Comparison of ENCODE assay signal across 8 cellular contexts in the genomic region with DNA sequence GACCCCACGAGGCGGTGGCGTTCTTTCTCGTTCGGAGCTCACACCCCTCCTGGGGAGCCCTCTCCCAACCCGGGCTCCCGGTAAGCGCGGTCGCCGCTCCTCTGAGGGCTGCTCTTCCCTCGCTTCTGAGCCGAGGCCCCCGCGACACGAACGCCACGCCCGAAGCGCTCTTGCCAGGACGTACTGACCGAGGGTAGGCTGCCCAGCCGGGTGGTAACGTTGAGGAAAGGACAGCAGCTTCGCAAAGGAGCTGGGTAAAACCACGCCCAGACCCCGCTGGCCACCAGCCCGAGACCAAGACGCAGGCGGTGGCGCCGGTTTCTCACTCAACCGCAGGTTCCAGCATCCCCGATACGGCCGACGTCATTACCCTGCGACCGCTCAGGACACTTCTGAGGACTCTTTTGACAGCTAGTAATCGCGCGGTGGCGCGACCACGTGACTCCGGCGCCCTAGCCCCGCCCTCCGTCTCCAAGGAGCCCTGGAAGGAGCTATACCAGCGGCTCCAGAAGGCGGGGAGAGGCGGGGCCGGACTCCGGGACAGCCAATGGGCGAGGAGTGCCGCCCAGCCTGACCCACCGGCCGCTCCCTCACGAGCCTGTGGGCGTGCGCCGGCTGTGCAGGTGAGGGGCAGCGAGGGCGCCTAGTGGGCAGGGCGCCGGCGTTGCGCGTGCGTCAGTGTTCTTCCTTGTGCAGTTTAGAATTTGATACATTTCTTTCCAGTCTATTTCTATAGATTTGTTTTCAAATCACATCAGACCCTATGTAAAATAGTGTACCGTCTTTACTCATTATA. TPM values are rescaled to one million over a fixed set of nuclear protein-coding genes. Genes with fewer than 3 reads are reported as not detected.
DNase-seq lines count a peak whose midpoint lies in the region; ATAC-seq and TF ChIP-seq lines count a peak whose summit lies in the region.

No MANE protein-coding gene starts in this region.

- H3K27ac Mint-ChIP-seq in activated naive CD8-positive, alpha-beta T cell treated with anti-CD3 and anti-CD28 coated beads, Interleukin-2, amount 10 ng/mL, durations not matched to agents 7 days and 5 days, result peak overlapping the region; percentile 96
- peak overlapping the region; percentile 83 for H3K27ac Mint-ChIP-seq in glutamatergic neuron (ENCODE audit: unreplicated experiment)

- no peaks in the 10 kb centered on the region for H3K9me3 Mint-ChIP-seq in activated naive CD8-positive, alpha-beta T cell treated with anti-CD3 and anti-CD28 coated beads, Interleukin-2, amount 10 ng/mL, durations not matched to agents 7 days and 5 days
- H3K9me3 Mint-ChIP-seq in glutamatergic neuron (ENCODE audit: unreplicated experiment), result peaks cover 7% of the 10 kb centered on the region

- H3K4me3 Mint-ChIP-seq in activated naive CD8-positive, alpha-beta T cell treated with anti-CD3 and anti-CD28 coated beads, Interleukin-2, amount 10 ng/mL, durations not matched to agents 7 days and 5 days, result peak overlapping the region; percentile 90
- peak overlapping the region; percentile 86 for H3K4me3 Mint-ChIP-seq in glutamatergic neuron (ENCODE audit: unreplicated experiment)

- 0% methylated on average over 40 to 60 of the region's 71 CpGs for WGBS in testis, 2 donors

- intact Hi-C loops in testis (cut with DNase I; ENCODE audit: low total_unique reads), result loop anchor here (10.0 kb wide), 1 partner anchor 267 kb away; no protein-coding TSS in a partner anchor

- peak overlapping the region; percentile 90 to 97 for H3K27ac ChIP-seq in testis

- no peaks in the 10 kb centered on the region for H3K27me3 ChIP-seq in testis

- TF ChIP-seq POLR2A in testis (IDR thresholded peaks at IDR 0.05), result peak; percentile 19

- H3K4me3 ChIP-seq in GM12864 (ENCODE audit: low read depth, low read length) (peak overlapping the region; percentile 67), testis (peak overlapping the region; percentile 53 to 75)

- H3K9me3 ChIP-seq in testis, result no peaks in the 10 kb centered on the region

- H3K36me3 ChIP-seq in testis (ENCODE audit: low read depth, missing control alignments), result no peaks in the 10 kb centered on the region

- peaks cover 5% of the 10 kb centered on the region for H3K36me3 Mint-ChIP-seq in activated naive CD8-positive, alpha-beta T cell treated with anti-CD3 and anti-CD28 coated beads, Interleukin-2, amount 10 ng/mL, durations not matched to agents 7 days and 5 days
- H3K36me3 Mint-ChIP-seq in glutamatergic neuron (ENCODE audit: unreplicated experiment), result no peaks in the 10 kb centered on the region

- peak; percentile 71 for ATAC-seq in HG02678 (IDR thresholded peaks at IDR 0.05; ENCODE audit: unreplicated experiment)
- ATAC-seq in activated naive CD8-positive, alpha-beta T cell treated with anti-CD3 and anti-CD28 coated beads, Interleukin-2, amount 10 ng/mL, durations not matched to agents 7 days and 5 days (ENCODE audit: low read depth), result peak; percentile 82
- peak; percentile 88 for ATAC-seq in omental fat pad (ENCODE audit: low FRiP score)

- POLR2A ChIA-PET in activated naive CD8-positive, alpha-beta T cell treated with anti-CD3 and anti-CD28 coated beads, Interleukin-2, amount 10 ng/mL, durations not matched to agents 7 days and 5 days (lab: Charles Lee), result interaction anchor here (0.5 to 5.6 kb wide), 8 partner anchors 7 to 1811 kb away, joined by 3 to 74 read pairs (median 10); a partner anchor contains a TSS

- peaks cover 11% of the 10 kb centered on the region for H3K4me1 Mint-ChIP-seq in activated naive CD8-positive, alpha-beta T cell treated with anti-CD3 and anti-CD28 coated beads, Interleukin-2, amount 10 ng/mL, durations not matched to agents 7 days and 5 days
- H3K4me1 Mint-ChIP-seq in glutamatergic neuron (ENCODE audit: low read depth, unreplicated experiment), result peaks cover 8% of the 10 kb centered on the region

- DNase-seq in GM12864 (ENCODE audit: low read depth) (peak; percentile 98), NCI-H1105 treated with DMSO at 0.1 percent for 48 hours (lab: John Stamatoyannopoulos, UW) (peak; percentile 98), SKM-1 treated with dmso at 0.1 percent for 144 hours (lab: John Stamatoyannopoulos, UW; ENCODE audit: unreplicated experiment) (peak; percentile 98), glutamatergic neuron (peak; percentile 100), omental fat pad (ENCODE audit: low spot score) (peak; percentile 100), testis (peak; percentile 100)
- DNase-seq in activated naive CD8-positive, alpha-beta T cell treated with anti-CD3 and anti-CD28 coated beads, Interleukin-2, amount 10 ng/mL, durations not matched to agents 7 days and 5 days, result peak; percentile 99

- peaks cover 28% of the 10 kb centered on the region for H3K4me1 ChIP-seq in testis

- no peaks in the 10 kb centered on the region for H3K27me3 Mint-ChIP-seq in activated naive CD8-positive, alpha-beta T cell treated with anti-CD3 and anti-CD28 coated beads, Interleukin-2, amount 10 ng/mL, durations not matched to agents 7 days and 5 days
- H3K27me3 Mint-ChIP-seq in glutamatergic neuron (ENCODE audit: unreplicated experiment), result peaks cover 1% of the 10 kb centered on the region

- TF ChIP-seq CTCF in GM12864 (IDR thresholded peaks at IDR 0.05; ENCODE audit: low read depth, low read length, missing control alignments) (no peak), glutamatergic neuron (IDR thresholded peaks at IDR 0.05; ENCODE audit: partially characterized antibody, unreplicated experiment) (no peak), omental fat pad (IDR thresholded peaks at IDR 0.05) (no peak), testis (IDR thresholded peaks at IDR 0.05) (peak in 1 of 3 experiments; percentile 21)

RNA-seq across cellular contexts. Expression of a gene that starts 4.0 kb away (rescaled TPM):
- total RNA-seq in activated naive CD8-positive, alpha-beta T cell treated with anti-CD3 and anti-CD28 coated beads, Interleukin-2, amount 10 ng/mL, durations not matched to agents 7 days and 5 days, result 10 to 100 TPM; 13.4 to 15.6 TPM
- 28.3 TPM for total RNA-seq in glutamatergic neuron (ENCODE audit: unreplicated experiment)
- 10 to 100 TPM; 12.7 to 29.0 (median 18.8) TPM for total RNA-seq in omental fat pad
- total RNA-seq in testis, result 10 to 100 TPM; 46.1 to 47.4 TPM
- 32.4 TPM for polyA plus RNA-seq in testis (ENCODE audit: insufficient read depth, low read depth, low replicate concordance)

RNA-seq across cellular contexts. Expression of a gene that starts 7.4 kb away (rescaled TPM):
- total RNA-seq in activated naive CD8-positive, alpha-beta T cell treated with anti-CD3 and anti-CD28 coated beads, Interleukin-2, amount 10 ng/mL, durations not matched to agents 7 days and 5 days, result 10 to 100 TPM; 29.9 to 31.9 TPM
- total RNA-seq in glutamatergic neuron (ENCODE audit: unreplicated experiment) (12.6 TPM), omental fat pad (10 to 100 TPM; 17.5 to 95.0 (median 33.3) TPM), testis (10 to 100 TPM; 40.3 to 48.0 TPM)
- polyA plus RNA-seq in testis (ENCODE audit: insufficient read depth, low read depth, low replicate concordance), result 26.3 TPM

Comparison
In these comparisons a context has a peak if more than half of its experiments do, and no peak if none do; other contexts are left out.
1. Peak in every context shown above with its lines: DNase-seq, ATAC-seq, H3K4me3 ChIP-seq and H3K27ac ChIP-seq.